Comparison of ENCODE assay signal across 28 cellular contexts in the genomic region with DNA sequence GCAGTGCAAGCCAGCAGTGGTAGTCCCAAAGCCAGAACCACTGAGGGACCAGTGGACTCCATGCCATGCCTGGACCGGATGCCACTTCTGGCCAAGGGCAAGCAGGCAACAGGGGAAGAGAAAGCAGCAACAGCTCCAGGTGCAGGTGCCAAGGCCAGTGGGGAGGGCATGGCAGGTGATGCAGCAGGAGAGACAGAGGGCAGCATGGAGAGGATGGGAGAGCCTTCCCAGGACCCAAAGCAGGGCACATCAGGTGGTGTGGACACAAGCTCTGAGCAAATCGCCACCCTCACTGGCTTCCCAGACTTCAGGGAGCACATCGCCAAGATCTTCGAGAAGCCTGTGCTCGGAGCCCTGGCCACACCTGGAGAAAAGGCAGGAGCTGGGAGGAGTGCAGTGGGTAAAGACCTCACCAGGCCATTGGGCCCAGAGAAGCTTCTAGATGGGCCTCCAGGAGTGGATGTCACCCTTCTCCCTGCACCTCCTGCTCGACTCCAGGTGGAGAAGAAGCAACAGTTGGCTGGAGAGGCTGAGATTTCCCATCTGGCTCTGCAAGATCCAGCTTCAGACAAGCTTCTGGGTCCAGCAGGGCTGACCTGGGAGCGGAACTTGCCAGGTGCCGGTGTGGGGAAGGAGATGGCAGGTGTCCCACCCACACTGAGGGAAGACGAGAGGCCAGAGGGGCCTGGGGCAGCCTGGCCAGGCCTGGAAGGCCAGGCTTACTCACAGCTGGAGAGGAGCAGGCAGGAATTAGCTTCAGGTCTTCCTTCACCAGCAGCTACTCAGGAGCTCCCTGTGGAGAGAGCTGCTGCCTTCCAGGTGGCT.
DNase-seq lines count a peak whose midpoint lies in the region; ATAC-seq, FAIRE-seq and TF ChIP-seq lines count a peak whose summit lies in the region.
"Had no signal": no experiment of that assay in that cellular context is flagged by ENCODE, and none has a peak within 500 bp of the region (broad histone marks: within the 10 kb centered on the region; RNA-seq: fewer than 3 reads in every experiment).

No MANE protein-coding gene starts in this region.

- no peak overlapping the region for H4K5ac ChIP-seq in H1 (ENCODE audit: insufficient read length, low read depth, low read length)

- H3K27ac ChIP-seq in RWPE1 (peak overlapping the region; percentile 99), H1 (ENCODE audit: low read depth, low read length) (no peak overlapping the region), neuronal stem cell (replicated peaks; ENCODE audit: low read length) (no peak overlapping the region), suprapubic skin (peak overlapping the region; percentile 91)
- H3K27ac ChIP-seq: BLaER1 treated with 17β-estradiol and CSF1 and Interleukin-3, amounts not matched to agents 10 nM and 100 nM; PC-9 had no signal

- TF ChIP-seq EP300 in H1 (IDR thresholded peaks at IDR 0.05; ENCODE audit: borderline replicate concordance in 1 of 2, low read depth in 2 of 2, low read length in 2 of 2) (no peak), suprapubic skin (IDR thresholded peaks at IDR 0.05) (no peak)

- H3K36me3 ChIP-seq in H1 (ENCODE audit: control insufficient read depth in 2 of 4, insufficient read depth in 4 of 4, low read length in 3 of 4), result no peaks in the 10 kb centered on the region; a peak in 1 of 8 replicates
- H3K36me3 ChIP-seq in neuronal stem cell (replicated peaks in 1 of 2; ENCODE audit: control insufficient read depth in 2 of 2, insufficient read depth in 2 of 2, low read length in 2 of 2), result peaks cover 0 to 20% of the 10 kb centered on the region in 2 donors
- no peaks in the 10 kb centered on the region for H3K36me3 ChIP-seq in suprapubic skin
- H3K36me3 ChIP-seq: BLaER1 treated with 17β-estradiol and CSF1 and Interleukin-3, amounts not matched to agents 10 nM and 100 nM; MG63 had no signal

- H3K4me3 ChIP-seq in H1 (ENCODE audit: extremely low read depth in 1 of 4, insufficient read depth in 2 of 4, low read depth in 3 of 4, low read length in 4 of 4), result no peak overlapping the region
- no peak overlapping the region for H3K4me3 ChIP-seq in neuronal stem cell (ENCODE audit: low read length in 2 of 2)
- peak overlapping the region; percentile 32 for H3K4me3 ChIP-seq in suprapubic skin
- H3K4me3 ChIP-seq: A549; BLaER1 treated with 17β-estradiol and CSF1 and Interleukin-3, amounts not matched to agents 10 nM and 100 nM; MG63; PC-9 had no signal

- H2BK20ac ChIP-seq in H1 (ENCODE audit: low read length), result no peak overlapping the region

- no peak overlapping the region for H3K56ac ChIP-seq in H1 (replicated peaks; ENCODE audit: insufficient read length, low read depth, low read length)

- H2AFZ ChIP-seq in H1 (ENCODE audit: low read length) (no peak overlapping the region), neuronal stem cell (ENCODE audit: low read length) (no peak overlapping the region)
- H2AFZ ChIP-seq: PC-9 had no signal

- CTCF ChIA-PET in RWPE1 (lab: Yijun Ruan, JAX) (interaction anchor here (0.6 to 1.8 kb wide), 6 partner anchors 23 to 285 kb away, joined by 3 to 10 read pairs (median 4); partner anchors contain the start of gene NSMCE4A), H1 (lab: Charles Lee; ENCODE audit: partially characterized antibody) (interaction anchor here (0.5 to 1.8 kb wide), 7 partner anchors 8 to 346 kb away, joined by 3 to 7 read pairs (median 3); no protein-coding TSS in a partner anchor)

- no peak overlapping the region for H3K14ac ChIP-seq in H1 (ENCODE audit: insufficient read length)
- H3K14ac ChIP-seq in neuronal stem cell (ENCODE audit: low read length), result peak overlapping the region; percentile 1

- H3K4ac ChIP-seq in H1 (replicated peaks; ENCODE audit: insufficient read length, low read depth, low read length) (no peak overlapping the region), neuronal stem cell (ENCODE audit: low read length) (no peak overlapping the region)

- no peaks in the 10 kb centered on the region for H3K4me1 ChIP-seq in H1 (replicated peaks in 1 of 4; ENCODE audit: control insufficient read depth in 3 of 4, insufficient read depth in 4 of 4, low read length in 3 of 4)
- H3K4me1 ChIP-seq in neuronal stem cell (ENCODE audit: control insufficient read depth in 2 of 2, insufficient read depth in 1 of 2, low read depth in 1 of 2, low read length in 2 of 2), result peaks cover 0 to 2% of the 10 kb centered on the region in 2 donors
- peaks cover 61% of the 10 kb centered on the region for H3K4me1 ChIP-seq in suprapubic skin
- H3K4me1 ChIP-seq: BLaER1 treated with 17β-estradiol and CSF1 and Interleukin-3, amounts not matched to agents 10 nM and 100 nM had no signal

- no peak for TF ChIP-seq RAD21 in H1 (IDR thresholded peaks at IDR 0.05 in 1 of 2, conservative IDR thresholded peaks at IDR 0.05 in 1 of 2; ENCODE audit: low read depth in 2 of 2, low read length in 2 of 2)

- H2BK5ac ChIP-seq in H1 (ENCODE audit: low read depth, low read length) (no peak overlapping the region), neuronal stem cell (ENCODE audit: low read length) (no peak overlapping the region)

- H2AK5ac ChIP-seq in H1 (ENCODE audit: low read depth, low read length), result no peak overlapping the region
- H2AK5ac ChIP-seq in neuronal stem cell (ENCODE audit: low read depth, low read length), result peak overlapping the region; percentile 61

- no peak for FAIRE-seq in H1 (lab: Jason Lieb, UNC)
- FAIRE-seq: A549, GM12891, GM19239, H54, HTR-8/SVneo had no signal

- no peak overlapping the region for H2BK15ac ChIP-seq in H1 (ENCODE audit: low read length)
- H2BK15ac ChIP-seq in neuronal stem cell (ENCODE audit: low read length), result no peak overlapping the region

- DNase-seq in RWPE1 (ENCODE audit: low spot score), result no peak
- no peak for DNase-seq in H1 (ENCODE audit: low read depth in 1 of 2, low spot score in 2 of 2)
- DNase-seq in neuronal stem cell (ENCODE audit: low spot score), result no peak
- peak; percentile 49 to 64 for DNase-seq in suprapubic skin (ENCODE audit: low spot score in 2 of 2)
- no peak for DNase-seq in NCI-H2227 treated with DMSO at 0.1 percent for 48 hours (lab: John Stamatoyannopoulos, UW)
- DNase-seq: AML-193; CD4-positive, alpha-beta memory T cell; COR-L47; EL; GDM1; KBM-7; MG63; NCI-H1105 treated with DMSO at 0.1 percent for 48 hours; NCI-H146; NCI-H1930; NCI-H446; NCI-H524 treated with DMSO at 0.1 percent for 48 hours; NCI-H774; NK-92 treated with Interleukin-12 subunit alpha and Interleukin-12 subunit beta, amount 100 ng/mL, for 24 hours; PC-9 had no signal

- no peak for TF ChIP-seq CTCF in RWPE1 (conservative IDR thresholded peaks at IDR 0.05; ENCODE audit: low read depth)
- no peak for TF ChIP-seq CTCF in H1 (IDR thresholded peaks at IDR 0.05; ENCODE audit: control extremely low read depth in 1 of 3, insufficient read depth in 1 of 3, low read depth in 1 of 3, low read length in 3 of 3)
- no peak for TF ChIP-seq CTCF in suprapubic skin (IDR thresholded peaks at IDR 0.05)

- H4K8ac ChIP-seq in H1 (ENCODE audit: extremely low read depth, insufficient read depth, low read length) (peak overlapping the region; percentile 57; the same call in 1 of the 2 replicates), neuronal stem cell (ENCODE audit: low read depth, low read length) (no peak overlapping the region)

- H3K23ac ChIP-seq in H1 (ENCODE audit: insufficient read length) (no peak overlapping the region), neuronal stem cell (ENCODE audit: low read depth, low read length, poor library complexity) (peak overlapping the region; percentile 16)

- H3K23me2 ChIP-seq in H1 (ENCODE audit: low read depth, low read length), result no peaks in the 10 kb centered on the region

- H4K20me1 ChIP-seq in H1 (replicated peaks in 1 of 2; ENCODE audit: control insufficient read depth in 1 of 2, insufficient read depth in 2 of 2, low read length in 2 of 2), result no peaks in the 10 kb centered on the region

- H2BK12ac ChIP-seq in H1 (ENCODE audit: low read depth, low read length) (0 out of 2 replicates have a peak overlapping the region, but pooled peaks have one; percentile 60), neuronal stem cell (ENCODE audit: low read length) (no peak overlapping the region)

- H2BK120ac ChIP-seq in H1 (replicated peaks; ENCODE audit: low read depth, low read length) (no peak overlapping the region), neuronal stem cell (ENCODE audit: low read depth, low read length) (no peak overlapping the region)

- H4K91ac ChIP-seq in H1 (replicated peaks; ENCODE audit: insufficient read length, low read length) (no peak overlapping the region), neuronal stem cell (ENCODE audit: low read depth, low read length, poor library complexity) (no peak overlapping the region)

- no peaks in the 10 kb centered on the region for H3K79me2 ChIP-seq in H1 (ENCODE audit: control insufficient read depth in 1 of 2, insufficient read depth in 2 of 2, low read length in 2 of 2)

- H3K9me3 ChIP-seq in H1 (ENCODE audit: insufficient read depth in 2 of 2, low read depth in 1 of 2, low read length in 1 of 2) (no peaks in the 10 kb centered on the region), neuronal stem cell (replicated peaks in 1 of 2; ENCODE audit: control insufficient read depth in 2 of 2, insufficient read depth in 1 of 2, low read depth in 1 of 2, low read length in 2 of 2) (no peaks in the 10 kb centered on the region), suprapubic skin (no peaks in the 10 kb centered on the region)
- H3K9me3 ChIP-seq: A549; BLaER1 treated with 17β-estradiol and CSF1 and Interleukin-3, amounts not matched to agents 10 nM and 100 nM; MG63 had no signal

- H3K27me3 ChIP-seq in H1 (replicated peaks in 1 of 4; ENCODE audit: control insufficient read depth in 3 of 4, extremely low read depth in 1 of 4, insufficient read depth in 3 of 4, low read length in 3 of 4) (no peaks in the 10 kb centered on the region), neuronal stem cell (ENCODE audit: control insufficient read depth in 3 of 3, insufficient read depth in 3 of 3, low read depth in 1 of 3, low read length in 3 of 3) (no peaks in the 10 kb centered on the region), suprapubic skin (no peaks in the 10 kb centered on the region)
- H3K27me3 ChIP-seq: BLaER1 treated with 17β-estradiol and CSF1 and Interleukin-3, amounts not matched to agents 10 nM and 100 nM; MG63 had no signal

- ATAC-seq in HG02759 (IDR thresholded peaks at IDR 0.05; ENCODE audit: unreplicated experiment) (no peak), HG02970 (IDR thresholded peaks at IDR 0.05; ENCODE audit: low FRiP score, unreplicated experiment) (no peak)

- H3K18ac ChIP-seq in H1 (ENCODE audit: extremely low read depth, low read length) (no peak overlapping the region), neuronal stem cell (ENCODE audit: low read length) (no peak overlapping the region)

- TF ChIP-seq POLR2A in H1 (IDR thresholded peaks at IDR 0.05; ENCODE audit: control extremely low read depth in 1 of 2, low read depth in 2 of 2, low read length in 2 of 2) (no peak), suprapubic skin (IDR thresholded peaks at IDR 0.05) (no peak)

- H3K4me2 ChIP-seq in H1 (ENCODE audit: insufficient read depth in 1 of 2, low read depth in 2 of 2, low read length in 2 of 2), result no peak overlapping the region
- H3K4me2 ChIP-seq in neuronal stem cell (ENCODE audit: insufficient read depth, low read length, poor library complexity, severe bottlenecking), result no peak overlapping the region
- H3K4me2 ChIP-seq: A549; BLaER1 treated with 17β-estradiol and CSF1 and Interleukin-3, amounts not matched to agents 10 nM and 100 nM; PC-9 had no signal

- H3K9ac ChIP-seq in H1 (replicated peaks in 1 of 4; ENCODE audit: extremely low read depth in 1 of 4, low read depth in 3 of 4, low read length in 3 of 4) (no peak overlapping the region), neuronal stem cell (ENCODE audit: low read depth, low read length, poor library complexity) (peak overlapping the region; percentile 44)
- H3K9ac ChIP-seq: BLaER1 treated with 17β-estradiol and CSF1 and Interleukin-3, amounts not matched to agents 10 nM and 100 nM had no signal

- 94% methylated on average over 9 of the region's 9 CpGs; no CpG with 5 or more reads in 1 of the 2 experiments for WGBS in H1 (ENCODE audit: extremely low coverage in 1 of 2, insufficient coverage in 1 of 2, insufficient read length in 1 of 2, insufficient replicate concordance in 2 of 2, low coverage in 1 of 2, low lambda C conversion rate in 2 of 2, missing lambda C conversion rate in 1 of 2), 2 experiments
- WGBS in neuronal stem cell (ENCODE audit: extremely low coverage in 2 of 2, insufficient read length in 2 of 2, insufficient replicate concordance in 1 of 2), 2 donors, result no CpG with 5 or more reads among the region's 9 CpGs
- WGBS in suprapubic skin, result 55% methylated on average over 9 of the region's 9 CpGs

- H3K79me1 ChIP-seq in H1 (ENCODE audit: low read depth, low read length) (no peaks in the 10 kb centered on the region), neuronal stem cell (ENCODE audit: low read depth, low read length) (no peaks in the 10 kb centered on the region)

- POLR2A ChIA-PET in RWPE1 (lab: Yijun Ruan, JAX; ENCODE audit: low non-redundant PET) (interaction anchor here (0.5 to 1.7 kb wide), 3 partner anchors 23 to 117 kb away, joined by 3 to 8 read pairs (median 7); no protein-coding TSS in a partner anchor), H1 (lab: Charles Lee; ENCODE audit: partially characterized antibody) (no interaction called here)

Comparison
In these comparisons a context has a peak if more than half of its experiments do, and no peak if none do; other contexts are left out.
1. DNase-seq: peak in suprapubic skin (2 of 2); none in RWPE1 (single experiment), H1 (0 of 2), neuronal stem cell (single experiment) and NCI-H2227 treated with DMSO at 0.1 percent for 48 hours (single experiment).
2. H3K27ac ChIP-seq: peak in RWPE1 (single experiment) and suprapubic skin (single experiment); none in H1 (single experiment) and neuronal stem cell (single experiment).